In genomic region chr15:80997692-80998091, GRCh38 we compare ENCODE assay signal across 25 cellular contexts. TPM values are rescaled to one million over a fixed set of nuclear protein-coding genes. Genes with fewer than 3 reads are reported as not detected.
DNase-seq lines count a peak whose midpoint lies in the region; ATAC-seq and TF ChIP-seq lines count a peak whose summit lies in the region.
"Had no signal": no experiment of that assay in that cellular context is flagged by ENCODE, and none has a peak within 500 bp of the region (broad histone marks: within the 10 kb centered on the region; RNA-seq: fewer than 3 reads in every experiment).

No MANE protein-coding gene starts in this region.

- H3K27ac ChIP-seq in HUES48 (ENCODE audit: low read depth, low read length): peak overlapping the region; percentile 41
- H3K27ac ChIP-seq: 22Rv1, C4-2B, PC-9, SJCRH30 had no signal

- peaks cover 5% of the 10 kb centered on the region for H3K4me1 ChIP-seq in HUES48 (ENCODE audit: control insufficient read depth, insufficient read depth, low read length)
- H3K4me1 ChIP-seq: SJCRH30 had no signal

- peaks cover 3% of the 10 kb centered on the region for H3K9me3 Mint-ChIP-seq in activated CD4-positive, alpha-beta memory T cell treated with anti-CD3 and anti-CD28 coated beads, Interleukin-2, amount 10 ng/mL, durations not matched to agents 7 days and 5 days
- peaks cover 5% of the 10 kb centered on the region for H3K9me3 Mint-ChIP-seq in activated CD4-positive, alpha-beta memory T cell treated with anti-CD3 and anti-CD28 coated beads for 36 hours
- H3K9me3 Mint-ChIP-seq in dendritic cell treated with granulocyte-macrophage colony-stimulating factor and Interleukin-4, amounts not matched to agents 40 ng/mL and 50 ng/mL, for 4 days: no peaks in the 10 kb centered on the region
- H3K9me3 Mint-ChIP-seq in neural crest cell: peaks cover 2% of the 10 kb centered on the region
- no peaks in the 10 kb centered on the region for H3K9me3 Mint-ChIP-seq in activated naive CD8-positive, alpha-beta T cell treated with anti-CD3 and anti-CD28 coated beads, Interleukin-2, amount 50 U/mL, for 24 hours

- CTCF ChIA-PET in activated CD4-positive, alpha-beta memory T cell treated with anti-CD3 and anti-CD28 coated beads, Interleukin-2, amount 10 ng/mL, durations not matched to agents 7 days and 5 days (lab: Charles Lee): interaction anchor here (0.6 to 2.8 kb wide), 7 partner anchors 9 to 268 kb away, joined by 3 to 21 read pairs (median 4); no protein-coding TSS in a partner anchor
- CTCF ChIA-PET in activated CD4-positive, alpha-beta memory T cell treated with anti-CD3 and anti-CD28 coated beads for 36 hours (lab: Charles Lee): interaction anchor here (0.7 to 6.3 kb wide), 3 partner anchors 108 to 269 kb away, joined by 3 to 53 read pairs (median 5); no protein-coding TSS in a partner anchor

- POLR2A ChIA-PET in activated CD4-positive, alpha-beta memory T cell treated with anti-CD3 and anti-CD28 coated beads, Interleukin-2, amount 10 ng/mL, durations not matched to agents 7 days and 5 days (lab: Charles Lee): interaction anchor here (1.8 to 4.9 kb wide), 4 partner anchors 11 to 297 kb away, joined by 3 to 50 read pairs (median 32); no protein-coding TSS in a partner anchor
- POLR2A ChIA-PET in activated CD4-positive, alpha-beta memory T cell treated with anti-CD3 and anti-CD28 coated beads for 36 hours (lab: Charles Lee): no interaction called here

- no peaks in the 10 kb centered on the region for H3K9me3 ChIP-seq in HUES48 (ENCODE audit: control insufficient read depth, insufficient read depth, low read length)
- H3K9me3 ChIP-seq: SJCRH30 had no signal

- H3K36me3 ChIP-seq in HUES48 (ENCODE audit: control insufficient read depth, insufficient read depth, low read length): no peaks in the 10 kb centered on the region
- H3K36me3 ChIP-seq: SJCRH30 had no signal

- no peaks in the 10 kb centered on the region for H3K27me3 Mint-ChIP-seq in activated CD4-positive, alpha-beta memory T cell treated with anti-CD3 and anti-CD28 coated beads, Interleukin-2, amount 10 ng/mL, durations not matched to agents 7 days and 5 days
- no peaks in the 10 kb centered on the region for H3K27me3 Mint-ChIP-seq in activated CD4-positive, alpha-beta memory T cell treated with anti-CD3 and anti-CD28 coated beads for 36 hours
- H3K27me3 Mint-ChIP-seq in dendritic cell treated with granulocyte-macrophage colony-stimulating factor and Interleukin-4, amounts not matched to agents 40 ng/mL and 50 ng/mL, for 4 days: peaks cover 3% of the 10 kb centered on the region
- no peaks in the 10 kb centered on the region for H3K27me3 Mint-ChIP-seq in neural crest cell (ENCODE audit: low read depth)
- H3K27me3 Mint-ChIP-seq in activated naive CD8-positive, alpha-beta T cell treated with anti-CD3 and anti-CD28 coated beads, Interleukin-2, amount 50 U/mL, for 24 hours: no peaks in the 10 kb centered on the region
- H3K27me3 Mint-ChIP-seq: B cell had no signal

- intact Hi-C loops in activated CD4-positive, alpha-beta memory T cell treated with anti-CD3 and anti-CD28 coated beads for 36 hours (cut with micrococcal nuclease): no loop called here
- intact Hi-C loops in dendritic cell treated with granulocyte-macrophage colony-stimulating factor and Interleukin-4, amounts not matched to agents 40 ng/mL and 50 ng/mL, for 4 days (cut with micrococcal nuclease): no loop called here

- peak overlapping the region; percentile 36 for H3K27ac Mint-ChIP-seq in activated CD4-positive, alpha-beta memory T cell treated with anti-CD3 and anti-CD28 coated beads, Interleukin-2, amount 10 ng/mL, durations not matched to agents 7 days and 5 days
- H3K27ac Mint-ChIP-seq in activated CD4-positive, alpha-beta memory T cell treated with anti-CD3 and anti-CD28 coated beads for 36 hours: no peak overlapping the region
- H3K27ac Mint-ChIP-seq in dendritic cell treated with granulocyte-macrophage colony-stimulating factor and Interleukin-4, amounts not matched to agents 40 ng/mL and 50 ng/mL, for 4 days: peak overlapping the region; percentile 16
- H3K27ac Mint-ChIP-seq in neural crest cell (ENCODE audit: unreplicated experiment): no peak overlapping the region
- no peak overlapping the region for H3K27ac Mint-ChIP-seq in activated naive CD8-positive, alpha-beta T cell treated with anti-CD3 and anti-CD28 coated beads, Interleukin-2, amount 50 U/mL, for 24 hours

- no peak overlapping the region for H3K4me3 Mint-ChIP-seq in activated CD4-positive, alpha-beta memory T cell treated with anti-CD3 and anti-CD28 coated beads, Interleukin-2, amount 10 ng/mL, durations not matched to agents 7 days and 5 days
- no peak overlapping the region for H3K4me3 Mint-ChIP-seq in activated CD4-positive, alpha-beta memory T cell treated with anti-CD3 and anti-CD28 coated beads for 36 hours
- H3K4me3 Mint-ChIP-seq in dendritic cell treated with granulocyte-macrophage colony-stimulating factor and Interleukin-4, amounts not matched to agents 40 ng/mL and 50 ng/mL, for 4 days: no peak overlapping the region
- H3K4me3 Mint-ChIP-seq in neural crest cell: peak overlapping the region; percentile 56
- no peak overlapping the region for H3K4me3 Mint-ChIP-seq in activated naive CD8-positive, alpha-beta T cell treated with anti-CD3 and anti-CD28 coated beads, Interleukin-2, amount 50 U/mL, for 24 hours
- H3K4me3 Mint-ChIP-seq: B cell had no signal

- H3K4me3 ChIP-seq in HUES48 (ENCODE audit: low read depth, low read length): no peak overlapping the region
- H3K4me3 ChIP-seq: PC-9, SJCRH30 had no signal

- no peak for ATAC-seq in activated naive CD8-positive, alpha-beta T cell treated with anti-CD3 and anti-CD28 coated beads, Interleukin-2, amount 50 U/mL, for 24 hours
- ATAC-seq in GM21786 (IDR thresholded peaks at IDR 0.05; ENCODE audit: unreplicated experiment): no peak
- ATAC-seq: Right ventricle myocardium inferior, SK-N-SH treated with all-trans-retinoic acid at 6 μM for 48 hours had no signal

- H3K36me3 Mint-ChIP-seq in activated CD4-positive, alpha-beta memory T cell treated with anti-CD3 and anti-CD28 coated beads, Interleukin-2, amount 10 ng/mL, durations not matched to agents 7 days and 5 days (ENCODE audit: low read depth): peaks cover 15% of the 10 kb centered on the region
- peaks cover 2% of the 10 kb centered on the region for H3K36me3 Mint-ChIP-seq in activated CD4-positive, alpha-beta memory T cell treated with anti-CD3 and anti-CD28 coated beads for 36 hours
- H3K36me3 Mint-ChIP-seq in dendritic cell treated with granulocyte-macrophage colony-stimulating factor and Interleukin-4, amounts not matched to agents 40 ng/mL and 50 ng/mL, for 4 days (ENCODE audit: low read depth): peaks cover 22% of the 10 kb centered on the region
- no peaks in the 10 kb centered on the region for H3K36me3 Mint-ChIP-seq in neural crest cell (ENCODE audit: low read depth)
- H3K36me3 Mint-ChIP-seq in activated naive CD8-positive, alpha-beta T cell treated with anti-CD3 and anti-CD28 coated beads, Interleukin-2, amount 50 U/mL, for 24 hours (ENCODE audit: low read depth): no peaks in the 10 kb centered on the region

- no peak for DNase-seq in activated CD4-positive, alpha-beta memory T cell treated with anti-CD3 and anti-CD28 coated beads, Interleukin-2, amount 10 ng/mL, durations not matched to agents 7 days and 5 days
- no peak for DNase-seq in activated CD4-positive, alpha-beta memory T cell treated with anti-CD3 and anti-CD28 coated beads for 36 hours
- DNase-seq in neural crest cell (ENCODE audit: low read depth, low spot score) (no peak), CD1c-positive myeloid dendritic cell (ENCODE audit: extremely low spot score) (no peak)
- no peak for DNase-seq in activated naive CD8-positive, alpha-beta T cell treated with anti-CD3 and anti-CD28 coated beads, Interleukin-2, amount 50 U/mL, for 24 hours
- DNase-seq: DMS153, DND-41, HCEC 1CT, NCI-H1105, NCI-H146, NCI-H1930, NCI-H2107, NCI-H446, NCI-H524 treated with DMSO at 0.1 percent for 48 hours, NCI-H774, PC-9, SJCRH30 had no signal

- TF ChIP-seq CTCF in neural crest cell (conservative IDR thresholded peaks at IDR 0.05): no peak

- H3K27me3 ChIP-seq in HUES48 (ENCODE audit: control insufficient read depth, insufficient read depth, low read length): peaks cover 14% of the 10 kb centered on the region
- H3K27me3 ChIP-seq: SJCRH30 had no signal

- no peak overlapping the region for H3K9ac ChIP-seq in HUES48 (ENCODE audit: low read depth, low read length)

- peaks cover 36% of the 10 kb centered on the region for H3K4me1 Mint-ChIP-seq in activated CD4-positive, alpha-beta memory T cell treated with anti-CD3 and anti-CD28 coated beads, Interleukin-2, amount 10 ng/mL, durations not matched to agents 7 days and 5 days
- H3K4me1 Mint-ChIP-seq in activated CD4-positive, alpha-beta memory T cell treated with anti-CD3 and anti-CD28 coated beads for 36 hours (ENCODE audit: low read depth): peaks cover 15% of the 10 kb centered on the region
- peaks cover 16% of the 10 kb centered on the region for H3K4me1 Mint-ChIP-seq in dendritic cell treated with granulocyte-macrophage colony-stimulating factor and Interleukin-4, amounts not matched to agents 40 ng/mL and 50 ng/mL, for 4 days (ENCODE audit: low read depth)
- peaks cover 7% of the 10 kb centered on the region for H3K4me1 Mint-ChIP-seq in neural crest cell
- H3K4me1 Mint-ChIP-seq in activated naive CD8-positive, alpha-beta T cell treated with anti-CD3 and anti-CD28 coated beads, Interleukin-2, amount 50 U/mL, for 24 hours: peaks cover 22% of the 10 kb centered on the region

RNA-seq across cellular contexts. Expression of gene TLNRD1, which starts 3.0 kb away (rescaled TPM):
- 10 to 100 TPM; 47.1 to 48.8 TPM for total RNA-seq in activated CD4-positive, alpha-beta memory T cell treated with anti-CD3 and anti-CD28 coated beads, Interleukin-2, amount 10 ng/mL, durations not matched to agents 7 days and 5 days
- 10 to 100 TPM; 23.5 to 25.4 TPM for total RNA-seq in activated CD4-positive, alpha-beta memory T cell treated with anti-CD3 and anti-CD28 coated beads for 36 hours
- 30.6 and 31.7 TPM in 2 replicates for total RNA-seq in neural crest cell

RNA-seq across cellular contexts. Expression of gene MESD, which starts 8.1 kb away (rescaled TPM):
- total RNA-seq in activated CD4-positive, alpha-beta memory T cell treated with anti-CD3 and anti-CD28 coated beads, Interleukin-2, amount 10 ng/mL, durations not matched to agents 7 days and 5 days: 10 to 100 TPM; 34.5 to 36.1 TPM
- 10 to 100 TPM; 20.0 to 20.5 TPM for total RNA-seq in activated CD4-positive, alpha-beta memory T cell treated with anti-CD3 and anti-CD28 coated beads for 36 hours
- total RNA-seq in neural crest cell: 30.7 and 31.9 TPM in 2 replicates

Comparison
In these comparisons a context has a peak if more than half of its experiments do, and no peak if none do; other contexts are left out.
1. H3K27ac Mint-ChIP-seq: peak in activated CD4-positive, alpha-beta memory T cell treated with anti-CD3 and anti-CD28 coated beads, Interleukin-2, amount 10 ng/mL, durations not matched to agents 7 days and 5 days (single experiment) and dendritic cell treated with granulocyte-macrophage colony-stimulating factor and Interleukin-4, amounts not matched to agents 40 ng/mL and 50 ng/mL, for 4 days (single experiment); none in activated CD4-positive, alpha-beta memory T cell treated with anti-CD3 and anti-CD28 coated beads for 36 hours (single experiment), neural crest cell (single experiment) and activated naive CD8-positive, alpha-beta T cell treated with anti-CD3 and anti-CD28 coated beads, Interleukin-2, amount 50 U/mL, for 24 hours (single experiment).